In genomic region chr5:80192507-80193241, GRCh38 we compare ENCODE assay signal across 8 cellular contexts.
DNase-seq lines count a peak whose midpoint lies in the region.
"Had no signal": no experiment of that assay in that cellular context is flagged by ENCODE, and none has a peak within 500 bp of the region (broad histone marks: within the 10 kb centered on the region; RNA-seq: fewer than 3 reads in every experiment).

No MANE protein-coding gene starts in this region.

- no peaks in the 10 kb centered on the region for H3K9me3 ChIP-seq in stomach smooth muscle (ENCODE audit: control insufficient read depth in 2 of 2, low read length in 2 of 2)

- H3K27ac ChIP-seq in layer of hippocampus (ENCODE audit: low read depth, low read length) (peak overlapping the region; percentile 59), stomach smooth muscle (ENCODE audit: low read length) (peak overlapping the region; percentile 53)
- H3K27ac ChIP-seq: WERI-Rb-1 had no signal

- H3K4me3 Mint-ChIP-seq in IgD-negative memory B cell = peak overlapping the region in 1 of 4 donors; percentile 25
- peak overlapping the region; percentile 65 for H3K4me3 Mint-ChIP-seq in activated naive CD8-positive, alpha-beta T cell

- H3K4me1 Mint-ChIP-seq in IgD-negative memory B cell = peaks cover 8 to 30% (median 9%) of the 10 kb centered on the region in 3 donors
- H3K4me1 Mint-ChIP-seq in activated naive CD8-positive, alpha-beta T cell (ENCODE audit: low read depth) = peaks cover 87% of the 10 kb centered on the region

- H3K36me3 Mint-ChIP-seq in IgD-negative memory B cell = peaks cover 7% of the 10 kb centered on the region
- H3K36me3 Mint-ChIP-seq in activated naive CD8-positive, alpha-beta T cell = peaks cover 3% of the 10 kb centered on the region

- H3K27me3 Mint-ChIP-seq in IgD-negative memory B cell = no peaks in the 10 kb centered on the region
- no peaks in the 10 kb centered on the region for H3K27me3 Mint-ChIP-seq in activated naive CD8-positive, alpha-beta T cell

- H3K9me3 Mint-ChIP-seq in IgD-negative memory B cell = no peaks in the 10 kb centered on the region
- H3K9me3 Mint-ChIP-seq in activated naive CD8-positive, alpha-beta T cell (ENCODE audit: low read depth) = no peaks in the 10 kb centered on the region

- H3K9ac ChIP-seq in stomach smooth muscle (ENCODE audit: low read length in 2 of 2) = peak overlapping the region in 1 of 2 donors; percentile 29

- peak overlapping the region in 2 of 3 donors; percentile 61 to 88 for H3K27ac Mint-ChIP-seq in IgD-negative memory B cell
- peak overlapping the region; percentile 96 for H3K27ac Mint-ChIP-seq in activated naive CD8-positive, alpha-beta T cell

- peak overlapping the region; percentile 43 to 47 for H3K4me3 ChIP-seq in stomach smooth muscle (ENCODE audit: low read length in 2 of 2)

- H3K27me3 ChIP-seq in layer of hippocampus (ENCODE audit: control insufficient read depth, insufficient read depth, low read length) (no peaks in the 10 kb centered on the region), stomach smooth muscle (ENCODE audit: control insufficient read depth in 1 of 2, insufficient read depth in 2 of 2, low read length in 2 of 2) (no peaks in the 10 kb centered on the region)

- H3K36me3 ChIP-seq in stomach smooth muscle (ENCODE audit: control insufficient read depth in 2 of 2, insufficient read depth in 2 of 2, low read length in 2 of 2) = no peaks in the 10 kb centered on the region
- H3K36me3 ChIP-seq: WERI-Rb-1 had no signal

- no peak for DNase-seq in DMS153 (lab: John Stamatoyannopoulos, UW)
- DNase-seq in T-helper 9 cell = no peak
- DNase-seq in NCI-H345 treated with DMSO at 0.1 percent for 48 hours (lab: John Stamatoyannopoulos, UW; ENCODE audit: unreplicated experiment) = no peak
- DNase-seq: WERI-Rb-1 had no signal

- H3K4me1 ChIP-seq in stomach smooth muscle (ENCODE audit: control insufficient read depth, insufficient read depth, low read length) = peaks cover 39% of the 10 kb centered on the region
